In the genomic region with DNA sequence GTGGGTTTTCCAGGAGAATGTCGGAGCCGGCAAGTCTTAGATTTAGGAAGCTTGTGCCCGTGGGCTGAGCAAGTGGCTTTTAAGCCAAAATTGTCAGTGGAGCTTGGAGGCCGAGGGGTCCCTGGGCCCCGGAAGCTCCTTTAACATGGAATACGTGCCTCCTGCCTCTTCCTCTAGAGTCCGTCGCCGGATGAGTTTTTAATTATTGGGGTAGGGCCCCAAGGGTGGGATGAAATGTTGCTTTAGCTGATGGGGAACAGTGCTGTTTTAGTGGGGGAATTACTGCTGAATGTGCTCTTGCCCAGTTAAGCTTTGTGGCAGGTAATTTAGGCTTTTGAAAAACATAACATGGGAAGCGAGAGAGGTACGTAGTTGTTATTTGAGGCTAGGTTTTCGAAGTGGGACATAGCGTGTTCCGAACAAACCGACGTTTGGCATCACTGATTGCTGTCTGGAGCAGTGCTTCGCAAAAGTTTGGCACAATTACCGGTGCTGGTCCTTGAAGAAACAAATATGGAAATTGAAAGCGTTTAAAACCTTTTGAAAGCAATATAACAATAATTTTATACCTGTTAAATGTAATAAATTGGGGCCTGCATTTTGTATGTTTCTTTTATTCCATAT, we compare ENCODE assay signal across 7 cellular contexts. TPM values are rescaled to one million over a fixed set of nuclear protein-coding genes. Genes with fewer than 3 reads are reported as not detected.
A peak's percentile ranks its signal among the peaks of the same experiment; 100 is the strongest.
DNase-seq lines count a peak whose midpoint lies in the region; ATAC-seq, FAIRE-seq and TF ChIP-seq lines count a peak whose summit lies in the region.

No MANE protein-coding gene starts in this region.

- peak; percentile 6 for ATAC-seq in mucosa of descending colon

- peak; percentile 76 for FAIRE-seq in GM19239 (lab: Jason Lieb, UNC)

- peaks cover 35% of the 10 kb centered on the region for H4K20me1 ChIP-seq in MM.1S (ENCODE audit: insufficient read depth, low read length)

- H3K9me2 ChIP-seq in MM.1S (replicated peaks; ENCODE audit: insufficient read depth, low read length) = no peaks in the 10 kb centered on the region

- H3K4me1 ChIP-seq in MM.1S (ENCODE audit: low read length) (peaks cover 3% of the 10 kb centered on the region; the same call in 1 of the 2 replicates), mucosa of descending colon (ENCODE audit: low read depth) (peaks cover 24% of the 10 kb centered on the region)

- DNase-seq in GM19239 (ENCODE audit: insufficient read length, low spot score) (no peak), MM.1S (no peak), dermis blood vessel endothelial cell (peak; percentile 38), mucosa of descending colon (no peak), glomerular visceral epithelial cell (ENCODE audit: extremely low spot score) (no peak), hepatic stellate cell (ENCODE audit: low spot score) (no peak), NCI-H345 (lab: John Stamatoyannopoulos, UW) (no peak)

- peak overlapping the region; percentile 78 for H3K4me2 ChIP-seq in MM.1S (ENCODE audit: low read depth, low read length)

- no peak overlapping the region for H2AFZ ChIP-seq in MM.1S (ENCODE audit: low read length)

- H3K27ac ChIP-seq in MM.1S (ENCODE audit: low read length) = peak overlapping the region; percentile 63; the same call in 1 of the 2 replicates

- H3K4me3 ChIP-seq in MM.1S (ENCODE audit: low read length) = peak overlapping the region; percentile 90
- H3K4me3 ChIP-seq in mucosa of descending colon = peak overlapping the region; percentile 94

- intact Hi-C loops in mucosa of descending colon (cut with DNase I, micrococcal nuclease) = no loop called here

- no peaks in the 10 kb centered on the region; the same call in 1 of the 2 replicates for H3F3A ChIP-seq in MM.1S (ENCODE audit: insufficient read depth, low read length)

- no peaks in the 10 kb centered on the region for H3K27me3 ChIP-seq in MM.1S (replicated peaks; ENCODE audit: insufficient read depth, low read length)

- no peaks in the 10 kb centered on the region; the same call in 1 of the 2 replicates for H3K36me3 ChIP-seq in MM.1S (replicated peaks; ENCODE audit: insufficient read depth, low read length)
- no peaks in the 10 kb centered on the region for H3K36me3 ChIP-seq in mucosa of descending colon (ENCODE audit: low read depth)

- H3K79me2 ChIP-seq in MM.1S (ENCODE audit: low read length) = peaks cover 59% of the 10 kb centered on the region

- peak overlapping the region; percentile 96 for H3K9ac ChIP-seq in MM.1S (ENCODE audit: low read length)

- H3K9me3 ChIP-seq in MM.1S (replicated peaks; ENCODE audit: insufficient read depth, low read length) (no peaks in the 10 kb centered on the region), mucosa of descending colon (no peaks in the 10 kb centered on the region)

- TF ChIP-seq CTCF in MM.1S (IDR thresholded peaks at IDR 0.05; ENCODE audit: low read length) = no peak
- no peak for TF ChIP-seq CTCF in mucosa of descending colon (IDR thresholded peaks at IDR 0.05)

RNA-seq across cellular contexts. Expression of a gene that starts 0.8 kb away (rescaled TPM):
- total RNA-seq in dermis blood vessel endothelial cell = 892 and 958 TPM in 2 replicates
- total RNA-seq in mucosa of descending colon = 100 to 1,000 TPM; 627 to 944 (median 705) TPM

RNA-seq across cellular contexts. Expression of a gene that starts 47.7 kb away (rescaled TPM):
- total RNA-seq in dermis blood vessel endothelial cell (23.0 and 25.5 TPM in 2 replicates), mucosa of descending colon (10 to 100 TPM; 32.3 to 52.4 (median 33.5) TPM)
